27 cellular contexts compared by ENCODE assay signal in the genomic region with DNA sequence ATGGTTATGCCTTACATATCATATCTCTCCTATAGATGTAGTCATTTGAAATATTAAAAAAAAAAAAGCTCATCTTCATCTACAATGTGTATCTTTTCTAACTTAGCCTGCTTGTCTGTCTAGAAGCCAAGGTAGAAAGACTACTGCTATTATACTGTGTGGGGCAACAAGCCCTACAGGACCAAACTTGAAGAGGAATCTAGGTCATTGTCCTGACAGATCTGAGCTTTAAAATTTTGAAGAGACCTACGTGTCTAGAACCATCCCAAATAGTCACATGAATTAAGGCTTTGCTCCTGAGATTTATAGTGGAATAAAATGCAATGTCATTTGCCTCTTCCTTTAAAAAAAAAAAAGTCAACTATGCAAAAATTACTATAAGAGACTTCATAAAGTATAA.
"Had no signal": no experiment of that assay in that cellular context is flagged by ENCODE, and none has a peak within 500 bp of the region (broad histone marks: within the 10 kb centered on the region; RNA-seq: fewer than 3 reads in every experiment).

No MANE protein-coding gene starts in this region.

- H2AFZ ChIP-seq: neural progenitor cell, parathyroid adenoma had no signal

- H3K27me3 ChIP-seq: heart right ventricle, neural progenitor cell, sigmoid colon, spleen, transverse colon, upper lobe of right lung, uterus had no signal

- H3K9me3 ChIP-seq: heart right ventricle, left ventricle myocardium inferior, lower lobe of right lung, sigmoid colon, spleen, thoracic aorta, transverse colon, upper lobe of right lung, uterus had no signal

- H3K4me2 ChIP-seq: neural progenitor cell had no signal

- H3K27ac ChIP-seq: coronary artery, heart right ventricle, lower lobe of right lung, neural progenitor cell, parathyroid adenoma, sigmoid colon, spleen, thoracic aorta, transverse colon, upper lobe of right lung, uterus had no signal

- DNase-seq: dermis blood vessel endothelial cell; effector memory CD4-positive, alpha-beta T cell; foreskin fibroblast; glutamatergic neuron; heart right ventricle; hippocampal formation; kidney glomerular epithelial cell; left colon; left ventricle myocardium inferior; lower lobe of right lung; right cardiac atrium; sigmoid colon; spleen; stimulated activated CD4-positive, alpha-beta T cell treated with anti-CD3 and anti-CD28 coated beads, Interleukin-4, amount 100 ng/mL, for 4 hours; stimulated activated naive CD8-positive, alpha-beta T cell treated with anti-CD3 and anti-CD28 coated beads, Interleukin-15, Interleukin-2, amounts not matched to agents 100 U/mL and 50 U/mL, for 24 hours; substantia nigra; transverse colon; upper lobe of right lung; uterus had no signal

- ATAC-seq: heart right ventricle; left colon; lower lobe of right lung; natural killer cell treated with Interleukin-12 subunit alpha and Interleukin-12 subunit beta and Interleukin-15 and Interleukin-18, amount 100 ng/mL, for 72 hours; right cardiac atrium; stimulated activated memory B cell treated with anti-CD40 and anti-IgM and Interleukin-4, amounts not matched to agents 10 μg/mL and 1 μg/mL and 100 μg/mL, for 72 hours; stimulated activated naive CD8-positive, alpha-beta T cell treated with anti-CD3 and anti-CD28 coated beads, Interleukin-15, Interleukin-2, amounts not matched to agents 100 U/mL and 50 U/mL, for 24 hours; upper lobe of right lung had no signal

- FAIRE-seq: endothelial cell of umbilical vein, islet of Langerhans had no signal

- H3K4me1 ChIP-seq: lower lobe of right lung, spleen, upper lobe of right lung, uterus had no signal

- H3K9ac ChIP-seq: neural progenitor cell, parathyroid adenoma had no signal

- H3K36me3 ChIP-seq: heart right ventricle, left ventricle myocardium inferior, lower lobe of right lung, neural progenitor cell, sigmoid colon, spleen, thoracic aorta, transverse colon, upper lobe of right lung, uterus had no signal

- H3K4me3 ChIP-seq: coronary artery, heart right ventricle, left ventricle myocardium inferior, lower lobe of right lung, neural progenitor cell, sigmoid colon, spleen, thoracic aorta, transverse colon, upper lobe of right lung, uterus had no signal

- H3K79me2 ChIP-seq: parathyroid adenoma had no signal
